In the genomic region with DNA sequence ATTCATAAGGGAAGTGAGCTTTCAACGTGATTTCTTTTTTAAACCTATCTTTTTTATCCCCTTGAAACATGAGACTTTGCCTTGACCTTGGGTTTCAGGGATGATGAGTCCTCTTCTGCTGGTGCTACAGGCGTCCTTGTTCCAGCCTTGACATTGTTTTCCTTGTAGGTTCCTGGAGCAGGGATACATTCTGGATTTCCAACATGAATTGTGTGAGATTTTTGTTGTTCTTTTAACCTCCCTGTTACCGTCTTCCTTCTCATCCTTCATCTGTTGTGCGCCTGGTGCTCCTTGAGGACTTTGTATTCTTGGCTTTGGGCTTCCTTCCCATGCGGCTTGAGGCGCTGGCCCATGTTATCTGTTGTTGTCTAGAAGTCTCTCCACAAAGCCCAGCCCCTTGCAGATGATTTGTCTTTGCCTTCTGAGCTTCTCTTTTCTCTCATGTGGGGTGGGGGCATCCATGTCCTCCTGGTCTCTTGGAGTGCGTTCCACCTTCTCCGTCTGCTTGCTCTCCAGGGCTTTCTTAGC, we compare ENCODE assay signal across 16 cellular contexts.
"Had no signal": no experiment of that assay in that cellular context is flagged by ENCODE, and none has a peak within 500 bp of the region (broad histone marks: within the 10 kb centered on the region; RNA-seq: fewer than 3 reads in every experiment).

No MANE protein-coding gene starts in this region.

- H3K27me3 ChIP-seq: esophagus muscularis mucosa, gastroesophageal sphincter, upper lobe of left lung had no signal

- H3K27ac ChIP-seq: esophagus muscularis mucosa, gastroesophageal sphincter, prostate gland, upper lobe of left lung had no signal

- FAIRE-seq: islet of Langerhans, TTC549 had no signal

- H3K36me3 ChIP-seq: gastroesophageal sphincter, prostate gland, upper lobe of left lung had no signal

- H3K4me3 ChIP-seq: esophagus muscularis mucosa, gastroesophageal sphincter, prostate gland, upper lobe of left lung had no signal

- DNase-seq: activated CD4-positive, alpha-beta T cell treated with anti-CD3 and anti-CD28 coated beads for 1 hour; activated CD4-positive, alpha-beta T cell treated with anti-CD3 and anti-CD28 coated beads, Interleukin-2, amount 50 U/mL, for 1 hour; activated CD8-positive, alpha-beta T cell treated with anti-CD3 and anti-CD28 coated beads, Interleukin-2, amount 10 ng/mL, durations not matched to agents 7 days and 5 days; aorta; central memory CD4-positive, alpha-beta T cell; effector memory CD4-positive, alpha-beta T cell; head of caudate nucleus; stimulated activated CD4-positive, alpha-beta T cell treated with anti-CD3 and anti-CD28 coated beads, Interleukin-4, amount 100 ng/mL, for 4 hours; T-cell had no signal

- ATAC-seq: activated CD8-positive, alpha-beta T cell treated with anti-CD3 and anti-CD28 coated beads, Interleukin-2, amount 10 ng/mL, durations not matched to agents 7 days and 5 days; activated naive CD4-positive, alpha-beta T cell treated with anti-CD3 and anti-CD28 coated beads, Interleukin-2, amount 50 U/mL, for 72 hours; gastroesophageal sphincter; T-cell had no signal

- H3K9me3 ChIP-seq: esophagus muscularis mucosa, gastroesophageal sphincter, prostate gland, upper lobe of left lung had no signal
